Comparison of ENCODE assay signal across 36 cellular contexts in the genomic region with DNA sequence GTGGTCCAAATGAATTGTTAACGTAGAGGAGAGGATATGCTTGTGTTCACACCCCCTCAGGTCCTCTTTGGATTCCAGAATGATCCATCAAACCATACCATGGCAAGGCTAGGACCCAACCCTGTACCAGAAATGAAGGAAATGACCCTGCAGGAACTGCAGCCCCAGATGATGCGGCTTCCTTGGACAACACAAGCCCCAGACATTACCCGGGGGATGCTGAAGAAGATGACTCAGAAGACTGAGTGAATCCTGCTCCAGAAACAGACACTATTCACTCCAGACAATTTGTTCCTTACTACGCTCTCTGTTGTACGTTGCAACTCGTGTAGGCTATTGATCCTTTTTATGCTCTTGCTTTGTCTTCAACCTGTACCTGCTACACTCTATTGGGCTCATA.
"Had no signal": no experiment of that assay in that cellular context is flagged by ENCODE, and none has a peak within 500 bp of the region (broad histone marks: within the 10 kb centered on the region; RNA-seq: fewer than 3 reads in every experiment).

No MANE protein-coding gene starts in this region.

- H3K9me3 Mint-ChIP-seq: activated CD4-positive, alpha-beta T cell treated with anti-CD3 and anti-CD28 coated beads, Interleukin-2, amount 10 ng/mL, durations not matched to agents 24 days and 14 days had no signal

- H3K79me2 ChIP-seq: hepatocyte had no signal

- H3K4me1 ChIP-seq: adrenal gland, breast epithelium, colonic mucosa, gastroesophageal sphincter, heart right ventricle had no signal

- H2AFZ ChIP-seq: hepatocyte had no signal

- H3K27ac Mint-ChIP-seq: activated CD4-positive, alpha-beta memory T cell treated with anti-CD3 and anti-CD28 coated beads for 36 hours; activated CD4-positive, alpha-beta T cell treated with anti-CD3 and anti-CD28 coated beads for 36 hours; activated CD4-positive, alpha-beta T cell treated with anti-CD3 and anti-CD28 coated beads, Interleukin-2, amount 10 ng/mL, durations not matched to agents 24 days and 14 days; activated CD8-positive, alpha-beta memory T cell treated with anti-CD3 and anti-CD28 coated beads, Interleukin-2, amount 10 ng/mL, durations not matched to agents 7 days and 5 days; activated CD8-positive, alpha-beta T cell treated with anti-CD3 and anti-CD28 coated beads, Interleukin-2, amount 10 ng/mL, durations not matched to agents 7 days and 5 days; activated naive CD4-positive, alpha-beta T cell treated with anti-CD3 and anti-CD28 coated beads for 36 hours; activated naive CD4-positive, alpha-beta T cell treated with anti-CD3 and anti-CD28 coated beads, Interleukin-2, amount 50 U/mL, for 24 hours; activated naive CD8-positive, alpha-beta T cell treated with anti-CD3 and anti-CD28 coated beads for 36 hours; activated naive CD8-positive, alpha-beta T cell treated with anti-CD3 and anti-CD28 coated beads, Interleukin-2, amount 50 U/mL, for 24 hours; activated T-helper 1 cell treated with anti-CD3 and anti-CD28 coated beads, Interleukin-12 subunit alpha, Interleukin-12 subunit beta, Interleukin-2, Interleukin-4 antibody, amounts not matched to agents 30 ng/mL and 10 ng/mL and 1 ng/mL, durations not matched to agents 14 hours and 24 hours and 36 hours; activated T-helper 2 cell treated with anti-CD3 and anti-CD28 coated beads, Interferon-gamma antibody, Interleukin-2, Interleukin-4, amounts not matched to agents 10 μg/mL and 5 μg/mL and 100 μg/mL, durations not matched to agents 14 hours and 24 hours and 36 hours; brain; endodermal cell; T-helper 1 cell treated with Interleukin-12 subunit alpha and Interleukin-12 subunit beta and Interleukin-4 antibody, amounts not matched to agents 30 μg/mL and 1 μg/mL, for 36 hours; T-helper 2 cell treated with Interferon-gamma antibody and Interleukin-4, amounts not matched to agents 5 μg/mL and 100 μg/mL, for 36 hours had no signal

- H3K4me2 ChIP-seq: hepatocyte had no signal

- H3K36me3 Mint-ChIP-seq: activated naive CD4-positive, alpha-beta T cell treated with anti-CD3 and anti-CD28 coated beads, Interleukin-2, amount 50 U/mL, for 24 hours had no signal

- H3K4me3 ChIP-seq: adrenal gland, breast epithelium, cardiac muscle cell, colonic mucosa, gastroesophageal sphincter, heart right ventricle, hepatocyte had no signal

- H3K27ac ChIP-seq: adrenal gland, breast epithelium, cardiac muscle cell, colonic mucosa, gastroesophageal sphincter, heart right ventricle, hepatocyte had no signal

- DNase-seq: activated CD4-positive, alpha-beta memory T cell treated with anti-CD3 and anti-CD28 coated beads for 36 hours; activated CD4-positive, alpha-beta T cell treated with anti-CD3 and anti-CD28 coated beads for 36 hours; activated CD4-positive, alpha-beta T cell treated with anti-CD3 and anti-CD28 coated beads, Interleukin-2, amount 10 ng/mL, durations not matched to agents 24 days and 14 days; activated CD4-positive, CD25-positive, alpha-beta regulatory T cell; activated CD4-positive, CD25-positive, alpha-beta regulatory T cell treated with anti-CD3 and anti-CD28 coated beads, Interleukin-2, amount 50 U/mL, for 72 hours; activated CD8-positive, alpha-beta memory T cell treated with anti-CD3 and anti-CD28 coated beads, Interleukin-2, amount 10 ng/mL, durations not matched to agents 7 days and 5 days; activated CD8-positive, alpha-beta memory T cell treated with anti-CD3 and anti-CD28 coated beads, Interleukin-2, amount 50 U/mL, for 4 hours; activated CD8-positive, alpha-beta T cell treated with anti-CD3 and anti-CD28 coated beads, Interleukin-2, amount 10 ng/mL, durations not matched to agents 7 days and 5 days; activated effector memory CD4-positive, alpha-beta T cell treated with anti-CD3 and anti-CD28 coated beads, Interleukin-2, amount 50 U/mL, for 16 hours; activated naive CD4-positive, alpha-beta T cell treated with anti-CD3 and anti-CD28 coated beads for 36 hours; activated naive CD8-positive, alpha-beta T cell treated with anti-CD3 and anti-CD28 coated beads for 36 hours; activated naive CD8-positive, alpha-beta T cell treated with anti-CD3 and anti-CD28 coated beads, Interleukin-2, amount 50 U/mL, for 24 hours; activated T-cell treated with anti-CD3 and anti-CD28 coated beads, Interleukin-2, amount 50 U/mL, for 1 hour; activated T-cell treated with anti-CD3 and anti-CD28 coated beads, Interleukin-2, amount 50 U/mL, for 48 hours; adrenal gland; amygdala; aorta; central memory CD4-positive, alpha-beta T cell; cerebellar nuclear complex; colonic mucosa; effector memory CD4-positive, alpha-beta T cell; endodermal cell; foreskin melanocyte; heart right ventricle; T1000 had no signal

- H3K4me3 Mint-ChIP-seq: activated CD4-positive, alpha-beta memory T cell treated with anti-CD3 and anti-CD28 coated beads for 36 hours; activated CD4-positive, alpha-beta T cell treated with anti-CD3 and anti-CD28 coated beads for 36 hours; activated CD4-positive, alpha-beta T cell treated with anti-CD3 and anti-CD28 coated beads, Interleukin-2, amount 10 ng/mL, durations not matched to agents 24 days and 14 days; activated CD8-positive, alpha-beta memory T cell treated with anti-CD3 and anti-CD28 coated beads, Interleukin-2, amount 10 ng/mL, durations not matched to agents 7 days and 5 days; activated CD8-positive, alpha-beta T cell treated with anti-CD3 and anti-CD28 coated beads, Interleukin-2, amount 10 ng/mL, durations not matched to agents 7 days and 5 days; activated naive CD4-positive, alpha-beta T cell treated with anti-CD3 and anti-CD28 coated beads for 36 hours; activated naive CD4-positive, alpha-beta T cell treated with anti-CD3 and anti-CD28 coated beads, Interleukin-2, amount 50 U/mL, for 24 hours; activated naive CD8-positive, alpha-beta T cell treated with anti-CD3 and anti-CD28 coated beads for 36 hours; activated naive CD8-positive, alpha-beta T cell treated with anti-CD3 and anti-CD28 coated beads, Interleukin-2, amount 50 U/mL, for 24 hours; activated T-helper 1 cell treated with anti-CD3 and anti-CD28 coated beads, Interleukin-12 subunit alpha, Interleukin-12 subunit beta, Interleukin-2, Interleukin-4 antibody, amounts not matched to agents 30 ng/mL and 10 ng/mL and 1 ng/mL, durations not matched to agents 14 hours and 24 hours and 36 hours; brain; endodermal cell; T-helper 1 cell treated with Interleukin-12 subunit alpha and Interleukin-12 subunit beta and Interleukin-4 antibody, amounts not matched to agents 30 μg/mL and 1 μg/mL, for 36 hours; T-helper 2 cell treated with Interferon-gamma antibody and Interleukin-4, amounts not matched to agents 5 μg/mL and 100 μg/mL, for 36 hours had no signal

- H3K27me3 Mint-ChIP-seq: activated CD4-positive, alpha-beta memory T cell treated with anti-CD3 and anti-CD28 coated beads for 36 hours; activated CD4-positive, alpha-beta T cell treated with anti-CD3 and anti-CD28 coated beads for 36 hours; activated CD4-positive, alpha-beta T cell treated with anti-CD3 and anti-CD28 coated beads, Interleukin-2, amount 10 ng/mL, durations not matched to agents 24 days and 14 days; activated CD8-positive, alpha-beta memory T cell treated with anti-CD3 and anti-CD28 coated beads, Interleukin-2, amount 10 ng/mL, durations not matched to agents 7 days and 5 days; activated naive CD4-positive, alpha-beta T cell treated with anti-CD3 and anti-CD28 coated beads, Interleukin-2, amount 50 U/mL, for 24 hours; activated naive CD8-positive, alpha-beta T cell treated with anti-CD3 and anti-CD28 coated beads for 36 hours; activated naive CD8-positive, alpha-beta T cell treated with anti-CD3 and anti-CD28 coated beads, Interleukin-2, amount 50 U/mL, for 24 hours had no signal

- ATAC-seq: activated CD4-positive, alpha-beta T cell treated with anti-CD3 and anti-CD28 coated beads for 36 hours; activated CD8-positive, alpha-beta memory T cell treated with anti-CD3 and anti-CD28 coated beads, Interleukin-2, amount 10 ng/mL, durations not matched to agents 7 days and 5 days; activated CD8-positive, alpha-beta T cell treated with anti-CD3 and anti-CD28 coated beads, Interleukin-2, amount 10 ng/mL, durations not matched to agents 7 days and 5 days; activated naive CD8-positive, alpha-beta T cell treated with anti-CD3 and anti-CD28 coated beads, Interleukin-2, amount 50 U/mL, for 24 hours; esophagus mucosa; gastroesophageal sphincter; heart right ventricle had no signal

- H3K36me3 ChIP-seq: adrenal gland, breast epithelium, cardiac muscle cell, colonic mucosa, gastroesophageal sphincter, heart right ventricle had no signal

- H3K27me3 ChIP-seq: adrenal gland, breast epithelium, cardiac muscle cell, colonic mucosa, gastroesophageal sphincter, heart right ventricle, hepatocyte had no signal

- H3K4me1 Mint-ChIP-seq: activated CD4-positive, alpha-beta T cell treated with anti-CD3 and anti-CD28 coated beads for 36 hours; activated CD4-positive, alpha-beta T cell treated with anti-CD3 and anti-CD28 coated beads, Interleukin-2, amount 10 ng/mL, durations not matched to agents 24 days and 14 days; activated CD8-positive, alpha-beta memory T cell treated with anti-CD3 and anti-CD28 coated beads, Interleukin-2, amount 10 ng/mL, durations not matched to agents 7 days and 5 days; activated naive CD4-positive, alpha-beta T cell treated with anti-CD3 and anti-CD28 coated beads, Interleukin-2, amount 50 U/mL, for 24 hours; activated naive CD8-positive, alpha-beta T cell treated with anti-CD3 and anti-CD28 coated beads for 36 hours; activated naive CD8-positive, alpha-beta T cell treated with anti-CD3 and anti-CD28 coated beads, Interleukin-2, amount 50 U/mL, for 24 hours; brain; endodermal cell had no signal

- H3K9me3 ChIP-seq: adrenal gland, colonic mucosa, gastroesophageal sphincter had no signal
